Comparison of ENCODE assay signal across 8 cellular contexts in the genomic region with DNA sequence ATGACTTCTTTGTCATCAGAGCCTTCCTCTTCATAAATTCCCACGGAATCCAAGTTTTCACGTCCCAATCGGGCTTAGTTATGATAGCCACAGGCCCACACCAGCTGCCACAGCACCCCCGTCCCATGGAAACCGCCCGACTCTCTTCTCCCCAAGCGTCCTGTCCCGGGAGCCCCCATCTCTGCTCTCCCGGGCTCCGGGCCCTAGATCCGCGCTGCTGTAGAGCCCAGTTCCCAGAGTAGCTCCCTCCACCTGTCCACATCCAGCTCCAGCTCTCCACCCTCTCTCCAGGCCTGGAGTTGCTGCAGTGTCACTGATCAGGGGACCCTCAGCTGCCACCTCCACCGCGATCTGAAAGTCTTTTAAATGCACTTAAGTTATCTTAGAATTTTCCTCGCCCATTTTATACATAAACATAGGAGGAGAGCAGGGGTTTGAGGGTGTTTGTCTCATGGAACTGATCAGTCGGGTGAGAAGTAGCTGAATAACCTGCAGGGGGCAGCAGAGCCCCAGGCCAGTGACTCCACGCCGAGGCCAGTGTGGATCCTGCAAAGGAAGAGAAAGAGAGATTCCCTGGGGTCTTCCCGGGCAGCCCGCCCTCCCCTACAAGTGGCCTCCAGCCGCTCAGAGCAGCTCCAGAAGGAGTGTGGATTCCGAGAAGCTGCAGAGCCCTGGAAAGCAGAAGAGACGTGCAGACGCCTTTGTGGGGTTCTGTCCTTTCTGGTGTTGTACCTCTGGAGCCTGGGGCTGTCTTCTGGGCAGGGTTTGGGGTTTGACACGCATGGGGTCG. TPM values are rescaled to one million over a fixed set of nuclear protein-coding genes. Genes with fewer than 3 reads are reported as not detected.
DNase-seq lines count a peak whose midpoint lies in the region; TF ChIP-seq lines count a peak whose summit lies in the region.

No MANE protein-coding gene starts in this region.

- no peak overlapping the region for H3K23ac ChIP-seq in H9 (ENCODE audit: insufficient read length, low read depth, low read length)

- no peak overlapping the region for H2BK12ac ChIP-seq in H9 (ENCODE audit: insufficient read length, low read depth, low read length)

- no peak overlapping the region for H3K18ac ChIP-seq in H9 (ENCODE audit: insufficient read length, low read depth, low read length)

- H3K4me1 Mint-ChIP-seq in H9, result peaks cover 17 to 20% of the 10 kb centered on the region in 2 experiments

- H3K27ac Mint-ChIP-seq in H9, result peak overlapping the region in 1 of 3 experiments; percentile 34; a peak in 2 of 7 replicates

- no peaks in the 10 kb centered on the region; the same call in 1 of the 2 replicates for H3K27me3 ChIP-seq in H9 (ENCODE audit: insufficient read depth, low read length)
- peaks cover 12% of the 10 kb centered on the region for H3K27me3 ChIP-seq in NT2/D1 (ENCODE audit: insufficient read depth, insufficient read length)
- H3K27me3 ChIP-seq in mucosa of stomach (ENCODE audit: control insufficient read depth, insufficient read depth, low read length), result no peaks in the 10 kb centered on the region

- H3K27ac ChIP-seq in H9 (ENCODE audit: insufficient read length, low read depth, low read length), result no peak overlapping the region

- H2AK5ac ChIP-seq in H9 (ENCODE audit: insufficient read length, low read length), result no peak overlapping the region

- TF ChIP-seq POLR2A in erythroblast (IDR thresholded peaks at IDR 0.05; ENCODE audit: low read length), result no peak

- H2BK20ac ChIP-seq in H9 (ENCODE audit: low read depth, low read length, poor library complexity, severe bottlenecking), result no peak overlapping the region

- H3K36me3 Mint-ChIP-seq in H9 (ENCODE audit: insufficient read depth in 1 of 3, low read depth in 3 of 3), result peaks cover 0 to 9% (median 6%) of the 10 kb centered on the region in 3 experiments; a peak in 4 of 7 replicates

- no peak overlapping the region for H3K4me2 ChIP-seq in H9 (ENCODE audit: insufficient read depth, insufficient read length, low read length)

- no peak overlapping the region for H2BK120ac ChIP-seq in H9 (ENCODE audit: low read depth, low read length, poor library complexity, severe bottlenecking)

- H4K8ac ChIP-seq in H9 (replicated peaks; ENCODE audit: insufficient read length, low read depth, low read length), result no peak overlapping the region

- H4K5ac ChIP-seq in H9 (ENCODE audit: insufficient read length, low read depth, low read length), result no peak overlapping the region

- H4K20me1 ChIP-seq in H9 (ENCODE audit: control insufficient read depth, insufficient read depth, insufficient read length), result no peaks in the 10 kb centered on the region

- WGBS in H9 (ENCODE audit: extremely low coverage, insufficient read length, low lambda C conversion rate), result no CpG with 5 or more reads among the region's 26 CpGs

- peak; percentile 93 for TF ChIP-seq CTCF in H9 (conservative IDR thresholded peaks at IDR 0.05)

- H4K91ac ChIP-seq in H9 (ENCODE audit: insufficient read length, low read depth, low read length), result no peak overlapping the region

- H3K79me2 ChIP-seq in H9 (ENCODE audit: insufficient read depth, low read length), result no peaks in the 10 kb centered on the region

- no peak overlapping the region for H3K56ac ChIP-seq in H9 (ENCODE audit: insufficient read length, low read depth, low read length)

- H3K4me1 ChIP-seq in H9 (ENCODE audit: insufficient read depth, low read length) (no peaks in the 10 kb centered on the region), NT2/D1 (ENCODE audit: insufficient read depth, insufficient read length) (no peaks in the 10 kb centered on the region), mucosa of stomach (ENCODE audit: control insufficient read depth, insufficient read depth, low read length) (peaks cover 11% of the 10 kb centered on the region)

- no peaks in the 10 kb centered on the region for H3K79me1 ChIP-seq in H9 (ENCODE audit: insufficient read depth, low read depth, low read length, poor library complexity, severe bottlenecking)

- peaks cover 27% of the 10 kb centered on the region for H3K27me3 Mint-ChIP-seq in H9 (ENCODE audit: low read depth)

- H3K14ac ChIP-seq in H9 (ENCODE audit: insufficient read depth, low read length), result no peak overlapping the region

- no peak overlapping the region for H3T11ph ChIP-seq in H9 (ENCODE audit: low read length)

- no peak overlapping the region for H3K9ac ChIP-seq in H9 (ENCODE audit: extremely low read depth, insufficient read length, low read length)
- peak overlapping the region; percentile 0 for H3K9ac ChIP-seq in NT2/D1 (ENCODE audit: insufficient read length, low read depth)
- peak overlapping the region; percentile 26 for H3K9ac ChIP-seq in mucosa of stomach (ENCODE audit: low read length)

- H3K9me3 ChIP-seq in H9 (ENCODE audit: control insufficient read depth, low read depth, low read length), result no peaks in the 10 kb centered on the region
- no peaks in the 10 kb centered on the region for H3K9me3 ChIP-seq in NT2/D1 (ENCODE audit: insufficient read depth, low read length)
- no peaks in the 10 kb centered on the region for H3K9me3 ChIP-seq in mucosa of stomach (ENCODE audit: control insufficient read depth, low read length)

- peaks cover 11 to 31% of the 10 kb centered on the region in 2 experiments for H3K9me3 Mint-ChIP-seq in H9

- no peak overlapping the region for H2BK5ac ChIP-seq in H9 (ENCODE audit: insufficient read length, low read length)

- H2AFZ ChIP-seq in H9 (ENCODE audit: low read length), result no peak overlapping the region

- DNase-seq in AML-193 (lab: John Stamatoyannopoulos, UW), result peak; percentile 54 to 71
- DNase-seq in H9, result peak; percentile 82
- peak; percentile 71 for DNase-seq in NT2/D1 (ENCODE audit: low read depth, low spot score)
- peak; percentile 84 for DNase-seq in activated CD8-positive, alpha-beta memory T cell treated with anti-CD3 and anti-CD28 coated beads, Interleukin-2, amount 50 U/mL, for 48 hours
- peak; percentile 77 to 86 for DNase-seq in erythroblast (lab: John Stamatoyannopoulos, UW)
- peak; percentile 48 for DNase-seq in stimulated activated CD8-positive, alpha-beta memory T cell treated with anti-CD3 and anti-CD28 coated beads, Interleukin-4, amount 100 ng/mL, for 24 hours (ENCODE audit: low read depth)
- no peak for DNase-seq in NCI-H226

- no peaks in the 10 kb centered on the region for H3K36me3 ChIP-seq in NT2/D1 (ENCODE audit: insufficient read depth, insufficient read length, low read length)
- H3K36me3 ChIP-seq in mucosa of stomach (ENCODE audit: control insufficient read depth, insufficient read depth, low read length), result no peaks in the 10 kb centered on the region

- H3K4me3 Mint-ChIP-seq in H9, result peak overlapping the region; percentile 75 to 86

- no peak overlapping the region for H3K4ac ChIP-seq in H9 (ENCODE audit: low read depth, low read length)

- H2BK15ac ChIP-seq in H9 (ENCODE audit: low read depth, low read length), result no peak overlapping the region

- H3K23me2 ChIP-seq in H9 (ENCODE audit: insufficient read length, low read depth, low read length, poor library complexity, severe bottlenecking), result peaks cover 5% of the 10 kb centered on the region

- H3K4me3 ChIP-seq in NT2/D1 (ENCODE audit: insufficient read length, low read depth) (peak overlapping the region; percentile 67), mucosa of stomach (ENCODE audit: low read length) (no peak overlapping the region)

RNA-seq across cellular contexts. Expression of a gene that starts 1.1 kb away (rescaled TPM):
- 0.77 and 1.3 TPM in 2 replicates for total RNA-seq in H9 (2021)

RNA-seq across cellular contexts. Expression of a gene that starts 38.9 kb away (rescaled TPM):
- total RNA-seq in H9 (2021), result 9.3 and 9.9 TPM in 2 replicates
